ENCODE assay signal across 1 cellular context in genomic region chr1:9576903-9577302, GRCh38.
TF ChIP-seq lines count a peak whose summit lies in the region.

No MANE protein-coding gene starts in this region.

TF ChIP-seq in HCT116, 20 proteins besides CTCF, POLR2A, EP300 and RAD21 (continued from another document):
- TF ChIP-seq ZBTB33 (IDR thresholded peaks at IDR 0.05; ENCODE audit: extremely low read depth, insufficient replicate concordance, low read length) (no peak), EZH2 (IDR thresholded peaks at IDR 0.05) (no peak)
